ENCODE assay signal across 22 cellular contexts in the genomic region with DNA sequence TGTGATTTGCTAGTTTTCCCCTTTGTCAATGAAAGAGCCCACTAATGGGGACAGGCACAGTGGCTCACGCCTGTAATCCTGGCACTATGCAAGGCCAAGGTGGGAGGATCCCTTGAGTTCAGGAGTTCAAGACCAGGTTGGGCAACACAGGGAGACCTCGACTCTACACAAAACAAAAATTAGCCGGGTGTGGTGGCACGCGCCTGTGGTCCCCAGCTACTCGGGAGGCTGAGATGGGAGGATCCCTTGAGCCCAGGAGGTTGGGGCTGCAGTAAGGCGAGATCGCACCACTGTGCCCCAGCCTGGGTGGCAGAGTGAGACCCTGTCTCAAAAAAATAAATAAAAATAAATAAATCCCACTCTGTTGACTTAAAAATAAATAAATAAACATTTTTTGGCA. TPM values are rescaled to one million over a fixed set of nuclear protein-coding genes. Genes with fewer than 3 reads are reported as not detected.
DNase-seq lines count a peak whose midpoint lies in the region; ATAC-seq, FAIRE-seq and TF ChIP-seq lines count a peak whose summit lies in the region.
"Had no signal": no experiment of that assay in that cellular context is flagged by ENCODE, and none has a peak within 500 bp of the region (broad histone marks: within the 10 kb centered on the region; RNA-seq: fewer than 3 reads in every experiment).

No MANE protein-coding gene starts in this region.

- H2AFZ ChIP-seq in HepG2 (ENCODE audit: low read length), result no peak overlapping the region

- in situ Hi-C loops in HepG2 (cut with HindIII; ENCODE audit: extremely low pct_ligation_motif_present, low pct_unique_long_range_greater_than_20kb), result no loop called here

- TF ChIP-seq POLR2A in HepG2 (IDR thresholded peaks at IDR 0.05; ENCODE audit: insufficient read depth in 1 of 2, low read depth in 2 of 2, low read length in 2 of 2) (no peak), right lobe of liver (IDR thresholded peaks at IDR 0.05) (no peak), testis (IDR thresholded peaks at IDR 0.05) (no peak)

- peak; percentile 2 for DNase-seq in activated T-cell treated with anti-CD3 and anti-CD28 coated beads, Interleukin-2, amount 50 U/mL, for 24 hours
- no peak for DNase-seq in activated T-cell treated with anti-CD3 and anti-CD28 coated beads, Interleukin-2, amount 50 U/mL, for 1 hour
- DNase-seq in HepG2 (ENCODE audit: low spot score) (no peak), right lobe of liver (no peak), mesenteric fat pad (ENCODE audit: low spot score) (peak; percentile 49), testis (no peak)
- DNase-seq: AML-193; Caco-2; Calu3; CD4-positive, alpha-beta T cell; CD8-positive, alpha-beta T cell; DMS79 treated with DMSO at 0.1 percent for 48 hours; GF-D8 had no signal

- H3K36me3 ChIP-seq in HepG2 (replicated peaks in 1 of 2; ENCODE audit: control insufficient read depth in 1 of 2, insufficient read depth in 2 of 2, low read length in 2 of 2) (peaks cover 7 to 23% of the 10 kb centered on the region in 2 experiments; a peak in 4 of 5 replicates), right lobe of liver (peaks cover 0 to 12% (median 6%) of the 10 kb centered on the region in 4 donors), testis (ENCODE audit: low read depth, missing control alignments) (no peaks in the 10 kb centered on the region)

- H3K27ac ChIP-seq in HepG2 (ENCODE audit: extremely low read length, insufficient read depth, low read length), result no peak overlapping the region
- H3K27ac ChIP-seq in right lobe of liver, result no peak overlapping the region
- H3K27ac ChIP-seq in testis, result no peak overlapping the region
- H3K27ac ChIP-seq: 22Rv1; A549; BLaER1 treated with 17β-estradiol and CSF1 and Interleukin-3, amounts not matched to agents 10 nM and 100 nM; C4-2B had no signal

- no peak for TF ChIP-seq RAD21 in HepG2 (CRISPR knock-in tag; IDR thresholded peaks at IDR 0.05)

- H3K4me1 Mint-ChIP-seq in activated T-cell treated with anti-CD3 and anti-CD28 coated beads, Interleukin-2, amount 50 U/mL, for 24 hours (ENCODE audit: low read depth), result peaks cover 39% of the 10 kb centered on the region

- no peaks in the 10 kb centered on the region for H3K9me3 Mint-ChIP-seq in activated T-cell treated with anti-CD3 and anti-CD28 coated beads, Interleukin-2, amount 50 U/mL, for 24 hours
- H3K9me3 Mint-ChIP-seq: CD4-positive, alpha-beta T cell; CD8-positive, alpha-beta T cell had no signal

- 86% methylated on average over 8 of the region's 8 CpGs for WGBS in HepG2 (ENCODE audit: low lambda C conversion rate)
- 78% methylated on average over 5 of the region's 8 CpGs for WGBS in right lobe of liver (ENCODE audit: insufficient coverage, low coverage, low lambda C conversion rate, missing lambda C conversion rate)
- 91 to 92% methylated on average over 7 to 8 of the region's 8 CpGs for WGBS in testis, 2 donors

- no peak for TF ChIP-seq EP300 in HepG2 (IDR thresholded peaks at IDR 0.05; ENCODE audit: low read depth in 2 of 2, low read length in 2 of 2)
- no peak for TF ChIP-seq EP300 in HepG2 (CRISPR knock-in tag; IDR thresholded peaks at IDR 0.05; ENCODE audit: borderline replicate concordance)

- H4K20me1 ChIP-seq in HepG2 (ENCODE audit: insufficient read depth, low read length), result peaks cover 10% of the 10 kb centered on the region; the same call in 1 of the 2 replicates

- H3K27me3 ChIP-seq in HepG2 (ENCODE audit: control insufficient read depth in 1 of 2, insufficient read depth in 2 of 2, low read length in 2 of 2) (no peaks in the 10 kb centered on the region), right lobe of liver (no peaks in the 10 kb centered on the region), testis (no peaks in the 10 kb centered on the region)
- H3K27me3 ChIP-seq: BLaER1 treated with 17β-estradiol and CSF1 and Interleukin-3, amounts not matched to agents 10 nM and 100 nM had no signal

- no peaks in the 10 kb centered on the region for H3K9me3 ChIP-seq in HepG2 (ENCODE audit: low read length)
- no peaks in the 10 kb centered on the region for H3K9me3 ChIP-seq in right lobe of liver
- no peaks in the 10 kb centered on the region for H3K9me3 ChIP-seq in testis
- H3K9me3 ChIP-seq: A549; BLaER1 treated with 17β-estradiol and CSF1 and Interleukin-3, amounts not matched to agents 10 nM and 100 nM; Caco-2 had no signal

- ATAC-seq in HepG2 (no peak), right lobe of liver (no peak)
- ATAC-seq: A549; CD8-positive, alpha-beta T cell had no signal

- H3K36me3 Mint-ChIP-seq in activated T-cell treated with anti-CD3 and anti-CD28 coated beads, Interleukin-2, amount 50 U/mL, for 24 hours (ENCODE audit: low read depth), result peaks cover 48% of the 10 kb centered on the region

- H3K4me3 ChIP-seq in HepG2 (replicated peaks in 1 of 3; ENCODE audit: insufficient read depth in 1 of 3, low read depth in 2 of 3, low read length in 3 of 3), result no peak overlapping the region
- H3K4me3 ChIP-seq in right lobe of liver, result no peak overlapping the region
- H3K4me3 ChIP-seq in testis, result no peak overlapping the region
- H3K4me3 ChIP-seq: A549; BLaER1 treated with 17β-estradiol and CSF1 and Interleukin-3, amounts not matched to agents 10 nM and 100 nM had no signal

- POLR2A ChIA-PET in HepG2 (lab: Yijun Ruan, JAX), result no interaction called here

- no TSS peak for BruUV-seq in HepG2 (replicated peaks; lab: Mats Ljungman, UMichigan)

- no peak overlapping the region for H3K27ac Mint-ChIP-seq in activated T-cell treated with anti-CD3 and anti-CD28 coated beads, Interleukin-2, amount 50 U/mL, for 24 hours
- H3K27ac Mint-ChIP-seq: B cell; CD4-positive, alpha-beta T cell; CD8-positive, alpha-beta T cell had no signal

- intact Hi-C loops in HepG2 (cut with micrococcal nuclease; ENCODE audit: unreplicated experiment), result no loop called here
- intact Hi-C loops in right lobe of liver (cut with DNase I), result no loop called here
- intact Hi-C loops in testis (cut with DNase I; ENCODE audit: low total_unique reads), result no loop called here

- H3K4me3 Mint-ChIP-seq in activated T-cell treated with anti-CD3 and anti-CD28 coated beads, Interleukin-2, amount 50 U/mL, for 24 hours, result no peak overlapping the region
- H3K4me3 Mint-ChIP-seq: B cell; CD4-positive, alpha-beta T cell; CD8-positive, alpha-beta T cell had no signal

- peaks cover 45% of the 10 kb centered on the region for H3K79me2 ChIP-seq in HepG2 (ENCODE audit: insufficient read depth, low read length)

- H3K4me2 ChIP-seq in HepG2 (ENCODE audit: low read depth, low read length), result no peak overlapping the region
- H3K4me2 ChIP-seq: A549; BLaER1 treated with 17β-estradiol and CSF1 and Interleukin-3, amounts not matched to agents 10 nM and 100 nM had no signal

- H3K4me1 ChIP-seq in HepG2 (ENCODE audit: insufficient read depth, low read length) (peaks cover 18% of the 10 kb centered on the region), right lobe of liver (peaks cover 0 to 19% (median 0%) of the 10 kb centered on the region in 4 donors), testis (peaks cover 18% of the 10 kb centered on the region)

- no peak overlapping the region for H3K9ac ChIP-seq in HepG2 (ENCODE audit: insufficient read depth, low read depth, low read length)
- H3K9ac ChIP-seq: BLaER1 treated with 17β-estradiol and CSF1 and Interleukin-3, amounts not matched to agents 10 nM and 100 nM had no signal

- H3K27me3 Mint-ChIP-seq in activated T-cell treated with anti-CD3 and anti-CD28 coated beads, Interleukin-2, amount 50 U/mL, for 24 hours, result no peaks in the 10 kb centered on the region
- H3K27me3 Mint-ChIP-seq: B cell; CD4-positive, alpha-beta T cell had no signal

- TF ChIP-seq CTCF in HepG2 (CRISPR knock-in tag; IDR thresholded peaks at IDR 0.05) (no peak), right lobe of liver (IDR thresholded peaks at IDR 0.05) (no peak), testis (IDR thresholded peaks at IDR 0.05) (no peak)

- CTCF ChIA-PET in HepG2 (lab: Yijun Ruan, JAX; ENCODE audit: low intra/inter-chr PET ratio, low total read pairs), result no interaction called here

- no peak for FAIRE-seq in HepG2 (lab: Jason Lieb, UNC)
- FAIRE-seq: A549, D721Med, G401.6, GM12891, GM19239 had no signal

TF ChIP-seq in HepG2, 621 proteins besides CTCF, POLR2A, EP300 and RAD21 (continues in another document):
- 0 out of 2 replicates have a peak, but pooled peaks have one; percentile 11 for TF ChIP-seq RBFOX2 (IDR thresholded peaks at IDR 0.05; ENCODE audit: low read depth, low read length)
- TF ChIP-seq JUN (CRISPR knock-in tag; IDR thresholded peaks at IDR 0.05), result no peak

RNA-seq across cellular contexts. Expression of gene WIPI2, which starts 5.1 kb away (rescaled TPM):
- total RNA-seq in HepG2 (2016; rRNA removed; fragmentation: Illumina TruSeq; extraction: Trizol), result 35.0 and 42.3 TPM in 2 replicates
- 16.0 and 19.7 TPM in 2 replicates for total RNA-seq in HepG2 (2016; cell fraction: cytosol; rRNA removed; fragmentation: Illumina TruSeq; extraction: Trizol; ENCODE audit: low read depth)
- 35.8 and 36.0 TPM in 2 replicates for total RNA-seq in HepG2 (2016; cell fraction: insoluble cytoplasmic fraction; rRNA removed; fragmentation: Illumina TruSeq; extraction: Trizol)
- 39.8 and 46.1 TPM in 2 replicates for total RNA-seq in HepG2 (2016; cell fraction: membrane; rRNA removed; fragmentation: Illumina TruSeq; extraction: Trizol)
- 20.8 and 21.5 TPM in 2 replicates for total RNA-seq in HepG2 (2016; cell fraction: nucleus; rRNA removed; fragmentation: Illumina TruSeq; extraction: Trizol)
- polyA plus RNA-seq in HepG2 (2011; rRNA removed), result 73.4 and 79.0 TPM in 2 replicates
- 59.4 and 71.5 TPM in 2 replicates for polyA plus RNA-seq in HepG2 (2011; cell fraction: cytosol; rRNA removed)
- 75.1 and 79.5 TPM in 2 replicates for polyA plus RNA-seq in HepG2 (2011; cell fraction: nucleus; rRNA removed)
- 41.3 and 42.5 TPM in 2 replicates for polyA plus RNA-seq in HepG2 (2012)
- polyA plus RNA-seq in HepG2 (2016; cell fraction: cytosol; fragmentation: Illumina TruSeq; extraction: Trizol; ENCODE audit: low read depth), result 22.2 and 29.0 TPM in 2 replicates
- 51.6 and 58.3 TPM in 2 replicates for polyA plus RNA-seq in HepG2 (2016; cell fraction: insoluble cytoplasmic fraction; fragmentation: Illumina TruSeq; extraction: Trizol; ENCODE audit: low read depth)
- 44.4 and 53.3 TPM in 2 replicates for polyA plus RNA-seq in HepG2 (2016; cell fraction: membrane; fragmentation: Illumina TruSeq; extraction: Trizol; ENCODE audit: low read depth)
- 43.8 and 53.6 TPM in 2 replicates for polyA plus RNA-seq in HepG2 (2016; cell fraction: nucleus; fragmentation: Illumina TruSeq; extraction: Trizol; ENCODE audit: insufficient read depth, low read depth)
- polyA minus RNA-seq in HepG2 (2011; rRNA and poly(A)+ RNA removed; ENCODE audit: low replicate concordance), result 61.4 and 106 TPM in 2 replicates
- polyA minus RNA-seq in HepG2 (2011; cell fraction: cytosol; rRNA and poly(A)+ RNA removed), result 36.3 and 37.7 TPM in 2 replicates
- polyA minus RNA-seq in HepG2 (2011; cell fraction: nucleus; rRNA and poly(A)+ RNA removed), result 30.3 and 38.9 TPM in 2 replicates
- 10 to 100 TPM; 30.3 to 39.5 (median 33.4) TPM for total RNA-seq in right lobe of liver
- 65.9 TPM for total RNA-seq in mesenteric fat pad
- total RNA-seq in testis, result 100 to 1,000 TPM; 117 to 128 TPM
- 205 TPM for polyA plus RNA-seq in testis (ENCODE audit: insufficient read depth, low read depth, low replicate concordance)

Comparison
In these comparisons a context has a peak if more than half of its experiments do, and no peak if none do; other contexts are left out.
1. DNase-seq: peak in activated T-cell treated with anti-CD3 and anti-CD28 coated beads, Interleukin-2, amount 50 U/mL, for 24 hours (single experiment) and mesenteric fat pad (single experiment); none in activated T-cell treated with anti-CD3 and anti-CD28 coated beads, Interleukin-2, amount 50 U/mL, for 1 hour (single experiment), HepG2 (single experiment), right lobe of liver (0 of 3) and testis (single experiment).